Comparison of ENCODE assay signal across 9 cellular contexts in genomic region chr17:74513987-74514631, GRCh38. TPM values are rescaled to one million over a fixed set of nuclear protein-coding genes. Genes with fewer than 3 reads are reported as not detected.
DNase-seq lines count a peak whose midpoint lies in the region; ATAC-seq and TF ChIP-seq lines count a peak whose summit lies in the region.
"Had no signal": no experiment of that assay in that cellular context is flagged by ENCODE, and none has a peak within 500 bp of the region (broad histone marks: within the 10 kb centered on the region; RNA-seq: fewer than 3 reads in every experiment).

No MANE protein-coding gene starts in this region.

- no peaks in the 10 kb centered on the region for H3K79me2 ChIP-seq in DND-41 (ENCODE audit: insufficient read depth, low read length)

- H3K4me3 Mint-ChIP-seq in activated T-cell treated with anti-CD3 and anti-CD28 coated beads, Interleukin-2, amount 50 U/mL, for 4 hours = peak overlapping the region; percentile 72
- H3K4me3 Mint-ChIP-seq in stimulated activated naive CD8-positive, alpha-beta T cell treated with anti-CD3 and anti-CD28 coated beads, Interleukin-15, Interleukin-2, amounts not matched to agents 100 ng/mL and 50 ng/mL, for 24 hours = peak overlapping the region; percentile 86

- peak overlapping the region; percentile 100 for H3K27ac Mint-ChIP-seq in stimulated activated naive CD8-positive, alpha-beta T cell treated with anti-CD3 and anti-CD28 coated beads, Interleukin-15, Interleukin-2, amounts not matched to agents 100 ng/mL and 50 ng/mL, for 24 hours

- no peaks in the 10 kb centered on the region for H3K4me1 ChIP-seq in DND-41 (ENCODE audit: insufficient read depth, low read length)

- H3K9me3 Mint-ChIP-seq in activated T-cell treated with anti-CD3 and anti-CD28 coated beads, Interleukin-2, amount 50 U/mL, for 4 hours = peaks cover 21% of the 10 kb centered on the region
- H3K9me3 Mint-ChIP-seq in stimulated activated naive CD8-positive, alpha-beta T cell treated with anti-CD3 and anti-CD28 coated beads, Interleukin-15, Interleukin-2, amounts not matched to agents 100 ng/mL and 50 ng/mL, for 24 hours = peaks cover 24% of the 10 kb centered on the region

- peaks cover 27% of the 10 kb centered on the region for H3K27me3 Mint-ChIP-seq in activated T-cell treated with anti-CD3 and anti-CD28 coated beads, Interleukin-2, amount 50 U/mL, for 4 hours (ENCODE audit: low read depth)
- peaks cover 20% of the 10 kb centered on the region for H3K27me3 Mint-ChIP-seq in stimulated activated naive CD8-positive, alpha-beta T cell treated with anti-CD3 and anti-CD28 coated beads, Interleukin-15, Interleukin-2, amounts not matched to agents 100 ng/mL and 50 ng/mL, for 24 hours

- H3K4me1 Mint-ChIP-seq in activated T-cell treated with anti-CD3 and anti-CD28 coated beads, Interleukin-2, amount 50 U/mL, for 4 hours (ENCODE audit: low read depth) = peaks cover 22% of the 10 kb centered on the region
- H3K4me1 Mint-ChIP-seq in stimulated activated naive CD8-positive, alpha-beta T cell treated with anti-CD3 and anti-CD28 coated beads, Interleukin-15, Interleukin-2, amounts not matched to agents 100 ng/mL and 50 ng/mL, for 24 hours (ENCODE audit: low read depth) = peaks cover 42% of the 10 kb centered on the region

- no peaks in the 10 kb centered on the region for H4K20me1 ChIP-seq in DND-41 (ENCODE audit: insufficient read depth, low read length)

- H3K36me3 Mint-ChIP-seq in activated T-cell treated with anti-CD3 and anti-CD28 coated beads, Interleukin-2, amount 50 U/mL, for 4 hours (ENCODE audit: insufficient read depth) = peaks cover 9% of the 10 kb centered on the region
- peaks cover 15% of the 10 kb centered on the region for H3K36me3 Mint-ChIP-seq in stimulated activated naive CD8-positive, alpha-beta T cell treated with anti-CD3 and anti-CD28 coated beads, Interleukin-15, Interleukin-2, amounts not matched to agents 100 ng/mL and 50 ng/mL, for 24 hours (ENCODE audit: low read depth)

- H3K4me2 ChIP-seq in DND-41 (ENCODE audit: insufficient read depth, low read length) = no peak overlapping the region

- H3K27me3 ChIP-seq in DND-41 (ENCODE audit: insufficient read depth, low read length, poor library complexity) (no peaks in the 10 kb centered on the region), MG63 (no peaks in the 10 kb centered on the region)

- H3K9me3 ChIP-seq in DND-41 (ENCODE audit: insufficient read depth, low read length, severe bottlenecking) = peaks cover 15% of the 10 kb centered on the region
- H3K9me3 ChIP-seq in MG63 = peaks cover 4% of the 10 kb centered on the region; the same call in 1 of the 2 replicates

- no peak overlapping the region for H3K27ac ChIP-seq in DND-41 (ENCODE audit: low read length)

- H3K4me3 ChIP-seq in DND-41 (ENCODE audit: low read depth in 1 of 2, low read length in 2 of 2) (no peak overlapping the region), MG63 (no peak overlapping the region)

- no peak for ATAC-seq in DND-41 (ENCODE audit: insufficient read depth, low read depth)
- peak; percentile 23 to 24 for ATAC-seq in activated T-cell treated with anti-CD3 and anti-CD28 coated beads, Interleukin-2, amount 50 U/mL, for 4 hours

- peak; percentile 33 for DNase-seq in DND-41
- peak; percentile 12 for DNase-seq in MG63
- no peak for DNase-seq in activated T-cell treated with anti-CD3 and anti-CD28 coated beads, Interleukin-2, amount 50 U/mL, for 4 hours
- DNase-seq in foreskin melanocyte = peak; percentile 21
- DNase-seq in SKM-1 (lab: John Stamatoyannopoulos, UW; ENCODE audit: unreplicated experiment) = no peak
- DNase-seq in HPDE6-E6E7 (ENCODE audit: extremely low spot score) = no peak
- no peak for DNase-seq in HuH-7.5 (ENCODE audit: low spot score)

- no peak overlapping the region for H3K9ac ChIP-seq in DND-41 (ENCODE audit: low read depth, low read length)

- H2AFZ ChIP-seq in DND-41 (ENCODE audit: low read depth, low read length) = no peak overlapping the region

- no peak for TF ChIP-seq CTCF in DND-41 (IDR thresholded peaks at IDR 0.05; ENCODE audit: borderline replicate concordance, extremely low read depth, low read length, poor library complexity, severe bottlenecking)

- H3K36me3 ChIP-seq in DND-41 (ENCODE audit: insufficient read depth, low read length) (no peaks in the 10 kb centered on the region), MG63 (no peaks in the 10 kb centered on the region)

RNA-seq across cellular contexts. Expression of gene CD300LB, which starts 17.2 kb away (rescaled TPM):
- total RNA-seq in MG63 (2014; rRNA removed; shearing (Covaris generic); ENCODE audit: low replicate concordance) = not detected in 2 replicates
- not detected for total RNA-seq in activated T-cell treated with anti-CD3 and anti-CD28 coated beads, Interleukin-2, amount 50 U/mL, for 4 hours

RNA-seq across cellular contexts. Expression of gene CD300C, which starts 31.8 kb away (rescaled TPM):
- total RNA-seq in MG63 (2014; rRNA removed; shearing (Covaris generic); ENCODE audit: low replicate concordance) = 0.52 TPM in 1 of 2 replicates, not detected in the other
- not detected for total RNA-seq in activated T-cell treated with anti-CD3 and anti-CD28 coated beads, Interleukin-2, amount 50 U/mL, for 4 hours

RNA-seq across cellular contexts. Expression of gene CD300A, which starts 47.7 kb away (rescaled TPM):
- total RNA-seq in MG63 (2014; rRNA removed; shearing (Covaris generic); ENCODE audit: low replicate concordance) = not detected in 2 replicates
- total RNA-seq in activated T-cell treated with anti-CD3 and anti-CD28 coated beads, Interleukin-2, amount 50 U/mL, for 4 hours = 1 to 10 TPM; 1.3 to 2.6 (median 2.1) TPM

RNA-seq across cellular contexts. Expression of gene CD300H, which starts 53.2 kb away (rescaled TPM):
- not detected in 2 replicates for total RNA-seq in MG63 (2014; rRNA removed; shearing (Covaris generic); ENCODE audit: low replicate concordance)
- not detected for total RNA-seq in activated T-cell treated with anti-CD3 and anti-CD28 coated beads, Interleukin-2, amount 50 U/mL, for 4 hours
- total RNA-seq: temporal lobe had no signal

Comparison
In these comparisons a context has a peak if more than half of its experiments do, and no peak if none do; other contexts are left out.
1. DNase-seq: peak in DND-41 (single experiment), MG63 (single experiment) and foreskin melanocyte (single experiment); none in activated T-cell treated with anti-CD3 and anti-CD28 coated beads, Interleukin-2, amount 50 U/mL, for 4 hours (single experiment), SKM-1 (single experiment), HPDE6-E6E7 (single experiment) and HuH-7.5 (single experiment).